ENCODE assay signal across 9 cellular contexts in the genomic region with DNA sequence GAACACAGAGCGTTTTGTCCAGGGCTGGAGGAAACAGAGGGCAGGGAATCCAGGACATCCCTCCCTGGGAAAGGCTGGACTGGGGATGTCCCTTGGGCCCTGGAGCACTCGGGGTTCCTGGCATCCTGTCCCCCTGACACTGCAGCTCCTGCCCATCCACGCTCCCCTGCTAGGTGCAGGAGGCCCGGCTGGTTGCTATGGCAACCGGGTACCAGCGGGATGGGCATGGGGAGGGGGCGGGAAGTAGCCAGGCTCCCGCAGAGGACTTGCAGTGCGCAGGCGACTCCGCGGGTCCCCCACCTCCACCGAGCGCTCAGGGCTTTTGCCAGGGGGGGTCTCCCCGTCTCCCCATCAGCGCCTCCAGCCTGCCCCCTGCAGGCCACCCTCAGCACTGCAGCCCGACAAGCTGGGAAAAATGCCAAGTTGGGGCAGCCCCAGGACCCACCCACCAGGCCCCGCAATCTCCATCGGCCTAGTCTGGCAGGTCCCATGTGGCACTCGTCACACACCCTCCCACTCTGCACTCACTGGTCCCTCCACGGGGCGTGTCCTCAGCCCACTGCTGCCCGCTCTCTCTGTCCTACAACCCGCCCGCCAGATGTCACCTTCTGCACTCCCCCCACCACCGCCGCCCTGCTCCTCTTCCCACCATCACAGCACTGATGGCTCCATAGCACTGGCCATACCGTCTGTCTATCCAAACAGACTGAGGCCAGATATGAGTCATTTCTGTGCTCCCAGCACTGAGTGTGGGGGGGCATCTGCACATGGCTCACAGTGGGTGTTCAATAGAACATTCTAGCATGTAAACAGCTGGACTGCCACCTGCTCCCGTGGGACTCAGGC. TPM values are rescaled to one million over a fixed set of nuclear protein-coding genes. Genes with fewer than 3 reads are reported as not detected.
DNase-seq lines count a peak whose midpoint lies in the region; ATAC-seq, FAIRE-seq and TF ChIP-seq lines count a peak whose summit lies in the region.
"Had no signal": no experiment of that assay in that cellular context is flagged by ENCODE, and none has a peak within 500 bp of the region (broad histone marks: within the 10 kb centered on the region; RNA-seq: fewer than 3 reads in every experiment).

No MANE protein-coding gene starts in this region.

- no peak for TF ChIP-seq RAD21 in A549 (conservative IDR thresholded peaks at IDR 0.05 in 1 of 2, IDR thresholded peaks at IDR 0.05 in 1 of 2)

- no peak for TF ChIP-seq EP300 in A549 (IDR thresholded peaks at IDR 0.05)

- peaks cover 22% of the 10 kb centered on the region for H3K36me3 Mint-ChIP-seq in T-cell
- peaks cover 0 to 18% (median 5%) of the 10 kb centered on the region in 3 donors for H3K36me3 Mint-ChIP-seq in naive thymus-derived CD8-positive, alpha-beta T cell

- no peaks in the 10 kb centered on the region for H3K36me3 ChIP-seq in aorta (ENCODE audit: control insufficient read depth in 1 of 2, insufficient read depth in 2 of 2, low read length in 1 of 2)

- H3K4me3 ChIP-seq in A549 (no peak overlapping the region), aorta (ENCODE audit: low read length in 2 of 2) (no peak overlapping the region)

- ATAC-seq in A549 (peak in 1 of 2 experiments; percentile 3; a peak in 1 of 6 replicates), T-cell (replicated peaks in 1 of 4) (peak in 1 of 4 experiments; percentile 24), aorta (ENCODE audit: low FRiP score) (no peak), HG02763 (IDR thresholded peaks at IDR 0.05; ENCODE audit: unreplicated experiment) (no peak), GM21619 (IDR thresholded peaks at IDR 0.05; ENCODE audit: unreplicated experiment) (no peak)
- ATAC-seq in naive thymus-derived CD8-positive, alpha-beta T cell, result no peak

- no peaks in the 10 kb centered on the region for H3K9me3 Mint-ChIP-seq in T-cell
- no peaks in the 10 kb centered on the region for H3K9me3 Mint-ChIP-seq in naive thymus-derived CD8-positive, alpha-beta T cell

- FAIRE-seq in A549 (lab: Jason Lieb, UNC), result no peak

- CTCF ChIA-PET in A549 (lab: Yijun Ruan, JAX), result interaction anchor here (0.8 to 3.9 kb wide), 11 partner anchors 9 to 341 kb away, joined by 3 to 17 read pairs (median 4); no protein-coding TSS in a partner anchor
- CTCF ChIA-PET in T-cell (lab: Charles Lee), result no interaction called here

- peak overlapping the region; percentile 46 to 93; a peak in 5 of 6 replicates for H3K27ac ChIP-seq in A549
- no peak overlapping the region for H3K27ac ChIP-seq in aorta (ENCODE audit: low read depth in 1 of 2, low read length in 2 of 2)
- H3K27ac ChIP-seq: epithelial cell of prostate had no signal

- no peaks in the 10 kb centered on the region for H3K9me3 ChIP-seq in A549
- H3K9me3 ChIP-seq in aorta (ENCODE audit: control insufficient read depth, low read length), result no peaks in the 10 kb centered on the region

- POLR2A ChIA-PET in A549 (lab: Yijun Ruan, JAX) (no interaction called here), T-cell (lab: Charles Lee) (no interaction called here)
- POLR2A ChIA-PET in naive thymus-derived CD8-positive, alpha-beta T cell (lab: Charles Lee), result no interaction called here

- H3K27me3 Mint-ChIP-seq in T-cell, result no peaks in the 10 kb centered on the region
- no peaks in the 10 kb centered on the region for H3K27me3 Mint-ChIP-seq in naive thymus-derived CD8-positive, alpha-beta T cell

- TF ChIP-seq CTCF in A549 (IDR thresholded peaks at IDR 0.05) (peak; percentile 39), GM20000 (IDR thresholded peaks at IDR 0.05; ENCODE audit: extremely low read depth, missing control alignments) (peak; percentile 41)

- peaks cover 0 to 2% (median 2%) of the 10 kb centered on the region in 3 donors for H3K4me1 Mint-ChIP-seq in T-cell
- peaks cover 0 to 14% (median 7%) of the 10 kb centered on the region in 4 donors for H3K4me1 Mint-ChIP-seq in naive thymus-derived CD8-positive, alpha-beta T cell

- no peak overlapping the region for H3K4me3 Mint-ChIP-seq in T-cell
- H3K4me3 Mint-ChIP-seq in naive thymus-derived CD8-positive, alpha-beta T cell, result no peak overlapping the region

- H3K4me1 ChIP-seq in A549 (peaks cover 37% of the 10 kb centered on the region), aorta (ENCODE audit: control insufficient read depth in 1 of 2, insufficient read depth in 2 of 2, low read length in 2 of 2) (no peaks in the 10 kb centered on the region)

- no peaks in the 10 kb centered on the region for H3K27me3 ChIP-seq in aorta (ENCODE audit: control insufficient read depth in 1 of 2, insufficient read depth in 2 of 2, low read length in 1 of 2)

- no peak for TF ChIP-seq POLR2A in A549 (IDR thresholded peaks at IDR 0.05; ENCODE audit: low read length)

- peak overlapping the region; percentile 100 for H3K4me2 ChIP-seq in A549

- no peak overlapping the region for H3K27ac Mint-ChIP-seq in T-cell
- peak overlapping the region in 4 of 10 donors; percentile 24 to 86 (median 60) for H3K27ac Mint-ChIP-seq in naive thymus-derived CD8-positive, alpha-beta T cell

- peak in 1 of 2 experiments; percentile 26 for DNase-seq in A549 (ENCODE audit: low read depth in 1 of 2, low spot score in 1 of 2)
- DNase-seq in GM20000 (ENCODE audit: low spot score), result no peak
- DNase-seq in T-cell, result peak in 24 of 34 experiments; percentile 5 to 33 (median 20)
- DNase-seq in dermis blood vessel endothelial cell, result peak; percentile 51
- peak in 7 of 10 donors; percentile 14 to 53 (median 31) for DNase-seq in naive thymus-derived CD8-positive, alpha-beta T cell
- peak; percentile 55 to 79 for DNase-seq in aorta

- 67% methylated on average over 10 of the region's 29 CpGs for WGBS in A549 (ENCODE audit: missing lambda C conversion rate)
- 32 to 44% methylated on average over 26 to 29 of the region's 29 CpGs for WGBS in aorta, 2 donors

- intact Hi-C loops in aorta (cut with DNase I), result no loop called here

TF ChIP-seq in A549, 52 proteins besides CTCF, POLR2A, EP300 and RAD21:
- TF ChIP-seq, protein P1, sequence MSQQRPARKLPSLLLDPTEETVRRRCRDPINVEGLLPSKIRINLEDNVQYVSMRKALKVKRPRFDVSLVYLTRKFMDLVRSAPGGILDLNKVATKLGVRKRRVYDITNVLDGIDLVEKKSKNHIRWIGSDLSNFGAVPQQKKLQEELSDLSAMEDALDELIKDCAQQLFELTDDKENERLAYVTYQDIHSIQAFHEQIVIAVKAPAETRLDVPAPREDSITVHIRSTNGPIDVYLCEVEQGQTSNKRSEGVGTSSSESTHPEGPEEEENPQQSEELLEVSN (IDR thresholded peaks at IDR 0.05; ENCODE audit: borderline replicate concordance, low read depth), result no peak
- TF ChIP-seq, protein P2, sequence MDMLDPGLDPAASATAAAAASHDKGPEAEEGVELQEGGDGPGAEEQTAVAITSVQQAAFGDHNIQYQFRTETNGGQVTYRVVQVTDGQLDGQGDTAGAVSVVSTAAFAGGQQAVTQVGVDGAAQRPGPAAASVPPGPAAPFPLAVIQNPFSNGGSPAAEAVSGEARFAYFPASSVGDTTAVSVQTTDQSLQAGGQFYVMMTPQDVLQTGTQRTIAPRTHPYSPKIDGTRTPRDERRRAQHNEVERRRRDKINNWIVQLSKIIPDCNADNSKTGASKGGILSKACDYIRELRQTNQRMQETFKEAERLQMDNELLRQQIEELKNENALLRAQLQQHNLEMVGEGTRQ (IDR thresholded peaks at IDR 0.05), result no peak
- TF ChIP-seq, protein P3, sequence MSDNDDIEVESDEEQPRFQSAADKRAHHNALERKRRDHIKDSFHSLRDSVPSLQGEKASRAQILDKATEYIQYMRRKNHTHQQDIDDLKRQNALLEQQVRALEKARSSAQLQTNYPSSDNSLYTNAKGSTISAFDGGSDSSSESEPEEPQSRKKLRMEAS (IDR thresholded peaks at IDR 0.05), result peak; percentile 61; the same call in 1 of the 2 replicates
- TF ChIP-seq JUN (IDR thresholded peaks at IDR 0.05) (no peak), FOSL2 (IDR thresholded peaks at IDR 0.05) (0 out of 2 replicates have a peak, but pooled peaks have one; percentile 7), FOSL2 (CRISPR knock-in tag; IDR thresholded peaks at IDR 0.05) (peak; percentile 35; the same call in 1 of the 2 replicates)

RNA-seq across cellular contexts. Expression of a gene that starts 31.5 kb away (rescaled TPM):
- polyA plus RNA-seq in A549 (2011; rRNA removed) (47.7 and 56.0 TPM in 2 replicates), A549 (2017; fragmentation: RNase III; extraction: RNeasy Plus Mini Kit Qiagen cat#74134 plus additional on column Dnase treatment) (51.7 to 60.0 TPM (median 58.1 TPM) in 3 replicates), aorta (10 to 100 TPM; 36.6 to 83.7 TPM)
- polyA plus RNA-seq in A549 (2012; cell fraction: cytosol; rRNA removed), result 83.9 and 94.4 TPM in 2 replicates
- polyA plus RNA-seq in A549 (2012; cell fraction: nucleus; rRNA removed), result 226 and 234 TPM in 2 replicates
- polyA minus RNA-seq in A549 (2011; rRNA and poly(A)+ RNA removed), result 35.3 and 44.2 TPM in 2 replicates
- total RNA-seq in T-cell (10 to 100 TPM; 21.2 to 40.2 (median 30.8) TPM), dermis blood vessel endothelial cell (73.9 and 81.8 TPM in 2 replicates), aorta (100 to 1,000 TPM in 1 of 2 donors, 10 to 100 TPM in 1; 46.9 to 101 TPM)
- 10 to 100 TPM; 28.5 to 29.1 TPM for total RNA-seq in naive thymus-derived CD8-positive, alpha-beta T cell
- polyA plus RNA-seq in naive thymus-derived CD8-positive, alpha-beta T cell, result 1 to 10 TPM in 2 of 3 donors, under 1 TPM in 1; 0.87 to 2.9 (median 2.6) TPM

RNA-seq across cellular contexts. Expression of a gene that starts 45.5 kb away (rescaled TPM):
- polyA plus RNA-seq in A549 (2011; rRNA removed) (16.7 and 21.1 TPM in 2 replicates), A549 (2017; fragmentation: RNase III; extraction: RNeasy Plus Mini Kit Qiagen cat#74134 plus additional on column Dnase treatment) (24.4 to 25.3 TPM (median 25.0 TPM) in 3 replicates), aorta (1 to 10 TPM; 5.6 to 5.9 TPM)
- 5.7 and 8.6 TPM in 2 replicates for polyA plus RNA-seq in A549 (2012; cell fraction: cytosol; rRNA removed)
- 6.0 and 6.7 TPM in 2 replicates for polyA plus RNA-seq in A549 (2012; cell fraction: nucleus; rRNA removed)
- polyA minus RNA-seq in A549 (2011; rRNA and poly(A)+ RNA removed), result 18.9 and 22.9 TPM in 2 replicates
- total RNA-seq in T-cell (100 to 1,000 TPM in 4 of 5 donors, 10 to 100 TPM in 1; 97.0 to 151 (median 126) TPM), dermis blood vessel endothelial cell (68.6 and 85.5 TPM in 2 replicates), aorta (10 to 100 TPM; 33.2 to 49.7 TPM)
- 100 to 1,000 TPM; 103 to 111 TPM for total RNA-seq in naive thymus-derived CD8-positive, alpha-beta T cell
- 10 to 100 TPM; 45.2 to 73.1 (median 46.9) TPM for polyA plus RNA-seq in naive thymus-derived CD8-positive, alpha-beta T cell

Comparison
In these comparisons a context has a peak if more than half of its experiments do, and no peak if none do; other contexts are left out.
1. H3K27ac ChIP-seq: peak in A549 (2 of 2); none in aorta (0 of 2).